Comparison of ENCODE assay signal across 11 cellular contexts in the genomic region with DNA sequence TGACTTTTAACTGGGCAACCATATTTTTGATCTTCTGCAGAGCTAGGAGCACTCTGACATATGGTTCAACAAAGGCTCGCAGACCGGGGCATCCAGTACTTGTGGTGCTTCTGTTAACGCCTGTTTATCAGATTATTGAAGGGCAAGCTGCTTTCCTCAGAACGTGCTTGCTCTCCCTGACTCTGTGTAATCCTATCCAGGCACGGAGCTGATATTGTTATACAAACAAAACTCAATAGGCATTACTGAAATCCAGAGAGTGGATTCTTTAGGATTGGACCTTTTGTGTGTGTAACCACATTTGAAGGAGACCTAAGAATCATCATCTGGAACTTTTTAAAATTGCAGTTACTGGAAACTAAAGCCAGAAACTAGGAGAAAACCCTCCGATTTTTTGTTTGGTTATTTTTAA.
DNase-seq lines count a peak whose midpoint lies in the region; ATAC-seq, FAIRE-seq and TF ChIP-seq lines count a peak whose summit lies in the region.
"Had no signal": no experiment of that assay in that cellular context is flagged by ENCODE, and none has a peak within 500 bp of the region (broad histone marks: within the 10 kb centered on the region; RNA-seq: fewer than 3 reads in every experiment).

No MANE protein-coding gene starts in this region.

- H3K4me2 ChIP-seq in HepG2 (ENCODE audit: low read depth, low read length): no peak overlapping the region

- H3K27ac ChIP-seq in HepG2 (ENCODE audit: extremely low read length, insufficient read depth, low read length): no peak overlapping the region
- H3K27ac ChIP-seq in transverse colon: peak overlapping the region; percentile 43 to 76 (median 70)
- H3K27ac ChIP-seq in CD8-positive, alpha-beta T cell (ENCODE audit: low read depth, low read length): no peak overlapping the region

- POLR2A ChIA-PET in HepG2 (lab: Yijun Ruan, JAX): no interaction called here
- POLR2A ChIA-PET in CD8-positive, alpha-beta T cell (lab: Charles Lee): no interaction called here

- no peak for TF ChIP-seq CTCF in HepG2 (CRISPR knock-in tag; IDR thresholded peaks at IDR 0.05)
- no peak for TF ChIP-seq CTCF in transverse colon (IDR thresholded peaks at IDR 0.05)
- TF ChIP-seq CTCF in CD8-positive, alpha-beta T cell (IDR thresholded peaks at IDR 0.05): no peak

- H3K27me3 ChIP-seq in HepG2 (ENCODE audit: control insufficient read depth in 1 of 2, insufficient read depth in 2 of 2, low read length in 2 of 2) (no peaks in the 10 kb centered on the region), transverse colon (no peaks in the 10 kb centered on the region)
- no peaks in the 10 kb centered on the region for H3K27me3 ChIP-seq in CD8-positive, alpha-beta T cell (ENCODE audit: insufficient read depth, low read length)

- H3K36me3 ChIP-seq in HepG2 (replicated peaks in 1 of 2; ENCODE audit: control insufficient read depth in 1 of 2, insufficient read depth in 2 of 2, low read length in 2 of 2) (no peaks in the 10 kb centered on the region), transverse colon (no peaks in the 10 kb centered on the region)
- H3K36me3 ChIP-seq in CD8-positive, alpha-beta T cell (ENCODE audit: insufficient read depth, low read length): no peaks in the 10 kb centered on the region

- peaks cover 40% of the 10 kb centered on the region for H3K4me1 ChIP-seq in HepG2 (ENCODE audit: insufficient read depth, low read length)
- H3K4me1 ChIP-seq in transverse colon: peaks cover 26 to 64% (median 45%) of the 10 kb centered on the region in 4 donors
- no peaks in the 10 kb centered on the region for H3K4me1 ChIP-seq in CD8-positive, alpha-beta T cell (ENCODE audit: insufficient read depth, low read length)

- H3K36me3 Mint-ChIP-seq in CD8-positive, alpha-beta T cell: no peaks in the 10 kb centered on the region

- no peak for TF ChIP-seq POLR2A in HepG2 (IDR thresholded peaks at IDR 0.05; ENCODE audit: insufficient read depth in 1 of 2, low read depth in 2 of 2, low read length in 2 of 2)
- no peak for TF ChIP-seq POLR2A in transverse colon (IDR thresholded peaks at IDR 0.05)

- WGBS in HepG2 (ENCODE audit: low lambda C conversion rate): 44% methylated on average over 6 of the region's 6 CpGs
- WGBS in transverse colon (ENCODE audit: low coverage in 1 of 2), 2 donors: 45 to 50% methylated on average over 1 to 6 of the region's 6 CpGs

- no peak overlapping the region for H3K27ac Mint-ChIP-seq in CD8-positive, alpha-beta T cell

- H3K9me3 Mint-ChIP-seq in CD8-positive, alpha-beta T cell: no peaks in the 10 kb centered on the region

- H3K4me3 Mint-ChIP-seq in CD8-positive, alpha-beta T cell: no peak overlapping the region

- H2AFZ ChIP-seq in HepG2 (ENCODE audit: low read length): no peak overlapping the region

- H3K27me3 Mint-ChIP-seq in CD8-positive, alpha-beta T cell (ENCODE audit: low read depth): no peaks in the 10 kb centered on the region

- H3K79me2 ChIP-seq in HepG2 (ENCODE audit: insufficient read depth, low read length): no peaks in the 10 kb centered on the region

- H3K4me3 ChIP-seq in HepG2 (replicated peaks in 1 of 3; ENCODE audit: insufficient read depth in 1 of 3, low read depth in 2 of 3, low read length in 3 of 3) (no peak overlapping the region), transverse colon (no peak overlapping the region)
- H3K4me3 ChIP-seq in CD8-positive, alpha-beta T cell (ENCODE audit: low read depth, low read length): no peak overlapping the region

- intact Hi-C loops in HepG2 (cut with micrococcal nuclease; ENCODE audit: unreplicated experiment) (loop anchor here (1.0 kb wide), 1 partner anchor 35 kb away; no protein-coding TSS in a partner anchor), transverse colon (cut with DNase I; ENCODE audit: low total_unique reads) (loop anchor here (5.0 kb wide), 1 partner anchor 246 kb away; a partner anchor contains a TSS)
- intact Hi-C loops in CD8-positive, alpha-beta T cell (cut with DNase I, micrococcal nuclease): no loop called here

- H3K4me1 Mint-ChIP-seq in CD8-positive, alpha-beta T cell (ENCODE audit: low read depth): no peaks in the 10 kb centered on the region

- CTCF ChIA-PET in HepG2 (lab: Yijun Ruan, JAX; ENCODE audit: low intra/inter-chr PET ratio, low total read pairs): no interaction called here
- CTCF ChIA-PET in CD8-positive, alpha-beta T cell (lab: Charles Lee): interaction anchor here (0.6 kb wide), 1 partner anchor 16 kb away, joined by 3 read pairs; no protein-coding TSS in a partner anchor

- peak; percentile 54 for DNase-seq in NCI-H1092 treated with DMSO at 0.1 percent for 48 hours (lab: John Stamatoyannopoulos, UW)
- no peak for DNase-seq in NCI-H1092 (lab: John Stamatoyannopoulos, UW)
- DNase-seq in amniotic epithelial cell (ENCODE audit: low read depth): peak; percentile 10
- peak; percentile 39 for DNase-seq in HepG2 (ENCODE audit: low spot score)
- DNase-seq in transverse colon: no peak
- DNase-seq in CD8-positive, alpha-beta T cell: no peak
- DNase-seq in stimulated activated CD4-positive, alpha-beta T cell treated with anti-CD3 and anti-CD28 coated beads, Interleukin-4, amount 100 ng/mL, for 24 hours: no peak
- no peak for DNase-seq in hypothalamus (lab: John Stamatoyannopoulos, UW)
- DNase-seq: central memory CD4-positive, alpha-beta T cell had no signal

- H4K20me1 ChIP-seq in HepG2 (ENCODE audit: insufficient read depth, low read length): no peaks in the 10 kb centered on the region

- H3K9me3 ChIP-seq in HepG2 (ENCODE audit: low read length) (no peaks in the 10 kb centered on the region), transverse colon (no peaks in the 10 kb centered on the region)
- H3K9me3 ChIP-seq in CD8-positive, alpha-beta T cell (ENCODE audit: low read length): no peaks in the 10 kb centered on the region

- no peak overlapping the region for H3K9ac ChIP-seq in HepG2 (ENCODE audit: insufficient read depth, low read depth, low read length)

- TF ChIP-seq EP300 in HepG2 (IDR thresholded peaks at IDR 0.05; ENCODE audit: low read depth in 2 of 2, low read length in 2 of 2): no peak
- TF ChIP-seq EP300 in HepG2 (CRISPR knock-in tag; IDR thresholded peaks at IDR 0.05; ENCODE audit: borderline replicate concordance): no peak
- no peak for TF ChIP-seq EP300 in transverse colon (IDR thresholded peaks at IDR 0.05; ENCODE audit: low read depth)

- BruUV-seq in HepG2 (replicated peaks; lab: Mats Ljungman, UMichigan): no TSS peak

- in situ Hi-C loops in HepG2 (cut with HindIII; ENCODE audit: extremely low pct_ligation_motif_present, low pct_unique_long_range_greater_than_20kb): no loop called here
- in situ Hi-C loops in transverse colon (cut with MboI; ENCODE audit: low pct_ligation_motif_present in 1 of 4, low pct_unique_long_range_greater_than_20kb in 1 of 4, low sequenced_read_pairs in 3 of 4): no loop called here

- no peak for TF ChIP-seq RAD21 in HepG2 (CRISPR knock-in tag; IDR thresholded peaks at IDR 0.05)

- no peak for FAIRE-seq in HepG2 (lab: Jason Lieb, UNC)
- FAIRE-seq: A204.1, keratinocyte had no signal

- ATAC-seq in HepG2: peak; percentile 80
- ATAC-seq in CD8-positive, alpha-beta T cell: no peak

TF ChIP-seq in HepG2, 621 proteins besides CTCF, POLR2A, EP300 and RAD21:
- TF ChIP-seq SIX1 (CRISPR knock-in tag; IDR thresholded peaks at IDR 0.05; ENCODE audit: borderline replicate concordance): peak; percentile 40; the same call in 1 of the 2 replicates
- TF ChIP-seq, protein P1, sequence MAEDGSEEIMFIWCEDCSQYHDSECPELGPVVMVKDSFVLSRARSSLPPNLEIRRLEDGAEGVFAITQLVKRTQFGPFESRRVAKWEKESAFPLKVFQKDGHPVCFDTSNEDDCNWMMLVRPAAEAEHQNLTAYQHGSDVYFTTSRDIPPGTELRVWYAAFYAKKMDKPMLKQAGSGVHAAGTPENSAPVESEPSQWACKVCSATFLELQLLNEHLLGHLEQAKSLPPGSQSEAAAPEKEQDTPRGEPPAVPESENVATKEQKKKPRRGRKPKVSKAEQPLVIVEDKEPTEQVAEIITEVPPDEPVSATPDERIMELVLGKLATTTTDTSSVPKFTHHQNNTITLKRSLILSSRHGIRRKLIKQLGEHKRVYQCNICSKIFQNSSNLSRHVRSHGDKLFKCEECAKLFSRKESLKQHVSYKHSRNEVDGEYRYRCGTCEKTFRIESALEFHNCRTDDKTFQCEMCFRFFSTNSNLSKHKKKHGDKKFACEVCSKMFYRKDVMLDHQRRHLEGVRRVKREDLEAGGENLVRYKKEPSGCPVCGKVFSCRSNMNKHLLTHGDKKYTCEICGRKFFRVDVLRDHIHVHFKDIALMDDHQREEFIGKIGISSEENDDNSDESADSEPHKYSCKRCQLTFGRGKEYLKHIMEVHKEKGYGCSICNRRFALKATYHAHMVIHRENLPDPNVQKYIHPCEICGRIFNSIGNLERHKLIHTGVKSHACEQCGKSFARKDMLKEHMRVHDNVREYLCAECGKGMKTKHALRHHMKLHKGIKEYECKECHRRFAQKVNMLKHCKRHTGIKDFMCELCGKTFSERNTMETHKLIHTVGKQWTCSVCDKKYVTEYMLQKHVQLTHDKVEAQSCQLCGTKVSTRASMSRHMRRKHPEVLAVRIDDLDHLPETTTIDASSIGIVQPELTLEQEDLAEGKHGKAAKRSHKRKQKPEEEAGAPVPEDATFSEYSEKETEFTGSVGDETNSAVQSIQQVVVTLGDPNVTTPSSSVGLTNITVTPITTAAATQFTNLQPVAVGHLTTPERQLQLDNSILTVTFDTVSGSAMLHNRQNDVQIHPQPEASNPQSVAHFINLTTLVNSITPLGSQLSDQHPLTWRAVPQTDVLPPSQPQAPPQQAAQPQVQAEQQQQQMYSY (CRISPR knock-in tag; IDR thresholded peaks at IDR 0.05): peak; percentile 90
- no peak for TF ChIP-seq SOX13 (IDR thresholded peaks at IDR 0.05)
- peak in 1 of 2 experiments; percentile 22; a peak in 1 of 4 replicates for TF ChIP-seq SOX13 (CRISPR knock-in tag; conservative IDR thresholded peaks at IDR 0.05 in 1 of 2, IDR thresholded peaks at IDR 0.05 in 1 of 2)
- no peak for TF ChIP-seq KLF9 (CRISPR knock-in tag; IDR thresholded peaks at IDR 0.05; ENCODE audit: low read depth)
- TF ChIP-seq SOX5 (CRISPR knock-in tag; IDR thresholded peaks at IDR 0.05; ENCODE audit: borderline replicate concordance): peak; percentile 20; the same call in 1 of the 2 replicates
- TF ChIP-seq HNRNPH1 (optimal IDR thresholded peaks at IDR 0.05; ENCODE audit: low read depth, low read length): no peak
- TF ChIP-seq STAT5B (CRISPR knock-in tag; IDR thresholded peaks at IDR 0.05): no peak
- no peak for TF ChIP-seq SMAD1 (CRISPR knock-in tag; IDR thresholded peaks at IDR 0.05; ENCODE audit: borderline replicate concordance, low read depth)
TF ChIP-seq in HepG2: peak in this region for 4.

Comparison
In these comparisons a context has a peak if more than half of its experiments do, and no peak if none do; other contexts are left out.
1. DNase-seq: peak in NCI-H1092 treated with DMSO at 0.1 percent for 48 hours (single experiment), amniotic epithelial cell (single experiment) and HepG2 (single experiment); none in NCI-H1092 (single experiment), transverse colon (single experiment), CD8-positive, alpha-beta T cell (0 of 7), stimulated activated CD4-positive, alpha-beta T cell treated with anti-CD3 and anti-CD28 coated beads, Interleukin-4, amount 100 ng/mL, for 24 hours (single experiment) and hypothalamus (0 of 51).
2. H3K27ac ChIP-seq: peak in transverse colon (4 of 4); none in HepG2 (single experiment) and CD8-positive, alpha-beta T cell (single experiment).
3. intact Hi-C loops: an anchor here in HepG2 (1.0 kb wide) and transverse colon (5.0 kb wide); none called in CD8-positive, alpha-beta T cell.